In the genomic region with DNA sequence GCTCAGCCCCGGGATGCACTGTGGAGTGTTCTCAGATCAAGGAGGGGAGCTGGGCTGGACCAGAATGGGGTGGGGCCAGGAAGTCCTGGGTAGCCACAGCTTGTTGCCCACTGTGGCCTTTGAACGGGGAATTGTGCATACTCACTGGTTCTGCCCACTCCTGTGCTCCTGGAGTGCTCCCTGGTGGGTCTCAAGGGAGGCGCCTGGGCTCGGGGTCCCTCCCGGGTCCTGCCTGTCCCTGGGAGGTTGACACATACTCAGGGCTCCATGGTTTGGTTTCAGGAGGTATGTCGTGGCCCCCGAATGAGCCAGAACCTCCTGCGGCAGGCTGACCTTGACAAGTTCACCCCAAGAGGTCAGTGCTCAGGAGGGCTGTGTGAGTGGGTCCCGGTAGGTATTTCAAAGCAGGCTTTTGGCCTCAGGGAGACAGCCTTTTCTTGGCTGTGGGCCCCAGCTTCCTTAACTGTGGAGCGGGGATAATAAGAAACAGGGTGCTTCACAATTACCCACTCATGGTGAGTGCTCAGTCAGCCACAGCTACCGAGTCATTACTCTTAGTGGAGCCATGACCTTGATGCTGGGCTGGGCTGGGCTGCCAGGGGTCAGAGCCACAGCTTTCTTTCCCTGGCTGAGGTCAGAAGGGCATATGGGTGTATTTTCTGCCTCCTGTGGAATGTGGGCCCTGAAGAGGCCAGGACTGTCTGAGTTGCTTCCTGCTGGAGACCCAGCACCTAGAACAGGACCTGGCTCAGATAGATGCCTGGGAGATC, we compare ENCODE assay signal across 25 cellular contexts. TPM values are rescaled to one million over a fixed set of nuclear protein-coding genes. Genes with fewer than 3 reads are reported as not detected.
DNase-seq lines count a peak whose midpoint lies in the region.
"Had no signal": no experiment of that assay in that cellular context is flagged by ENCODE, and none has a peak within 500 bp of the region (broad histone marks: within the 10 kb centered on the region; RNA-seq: fewer than 3 reads in every experiment).

No MANE protein-coding gene starts in this region.

- H3K9me3 ChIP-seq in HUES6 (ENCODE audit: control insufficient read depth, insufficient read depth, low read depth, low read length): no peaks in the 10 kb centered on the region
- H3K9me3 ChIP-seq in neuronal stem cell (replicated peaks in 1 of 2; ENCODE audit: control insufficient read depth in 2 of 2, insufficient read depth in 1 of 2, low read depth in 1 of 2, low read length in 2 of 2): no peaks in the 10 kb centered on the region
- H3K9me3 ChIP-seq: MG63, sigmoid colon, upper lobe of left lung had no signal

- no peaks in the 10 kb centered on the region for H3K4me1 ChIP-seq in HUES6 (ENCODE audit: control insufficient read depth, insufficient read depth, low read length)
- H3K4me1 ChIP-seq in neuronal stem cell (ENCODE audit: control insufficient read depth in 2 of 2, insufficient read depth in 1 of 2, low read depth in 1 of 2, low read length in 2 of 2): peaks cover 8 to 13% of the 10 kb centered on the region in 2 donors
- H3K4me1 ChIP-seq: parathyroid adenoma, sigmoid colon, upper lobe of left lung had no signal

- H3K4me2 ChIP-seq in neuronal stem cell (ENCODE audit: insufficient read depth, low read length, poor library complexity, severe bottlenecking): no peak overlapping the region

- H3K4ac ChIP-seq in neuronal stem cell (ENCODE audit: low read length): no peak overlapping the region

- H2AFZ ChIP-seq in neuronal stem cell (ENCODE audit: low read length): no peak overlapping the region
- H2AFZ ChIP-seq: parathyroid adenoma had no signal

- no peaks in the 10 kb centered on the region for H3K36me3 Mint-ChIP-seq in activated naive CD8-positive, alpha-beta T cell treated with anti-CD3 and anti-CD28 coated beads for 36 hours
- H3K36me3 Mint-ChIP-seq: activated naive CD8-positive, alpha-beta T cell treated with anti-CD3 and anti-CD28 coated beads, Interleukin-2, amount 10 ng/mL, durations not matched to agents 7 days and 5 days; natural killer cell treated with Interleukin-12 subunit alpha and Interleukin-12 subunit beta and Interleukin-15 and Interleukin-18, amount 100 ng/mL, for 72 hours had no signal

- H3K27ac Mint-ChIP-seq in activated naive CD8-positive, alpha-beta T cell treated with anti-CD3 and anti-CD28 coated beads for 36 hours: no peak overlapping the region
- H3K27ac Mint-ChIP-seq: activated B cell treated with CpG ODN at 0.5 μM for 24 hours; activated naive CD8-positive, alpha-beta T cell treated with anti-CD3 and anti-CD28 coated beads, Interleukin-2, amount 10 ng/mL, durations not matched to agents 7 days and 5 days; activated T-helper 2 cell treated with anti-CD3 and anti-CD28 coated beads, Interferon-gamma antibody, Interleukin-2, Interleukin-4, amounts not matched to agents 10 μg/mL and 5 μg/mL and 100 μg/mL, durations not matched to agents 14 hours and 24 hours and 36 hours; CD4-positive, alpha-beta T cell; natural killer cell treated with Interleukin-12 subunit alpha and Interleukin-12 subunit beta and Interleukin-15 and Interleukin-18, amount 100 ng/mL, for 72 hours had no signal

- no peak overlapping the region for H4K8ac ChIP-seq in neuronal stem cell (ENCODE audit: low read depth, low read length)

- no peak overlapping the region for H2BK120ac ChIP-seq in neuronal stem cell (ENCODE audit: low read depth, low read length)

- H3K27me3 ChIP-seq in HUES6 (ENCODE audit: control insufficient read depth, insufficient read depth, low read length) (peaks cover 16% of the 10 kb centered on the region; the same call in 1 of the 2 replicates), neuronal stem cell (ENCODE audit: control insufficient read depth in 3 of 3, insufficient read depth in 3 of 3, low read depth in 1 of 3, low read length in 3 of 3) (no peaks in the 10 kb centered on the region)
- H3K27me3 ChIP-seq: MG63, sigmoid colon, upper lobe of left lung had no signal

- H3K4me3 Mint-ChIP-seq in activated naive CD8-positive, alpha-beta T cell treated with anti-CD3 and anti-CD28 coated beads for 36 hours: no peak overlapping the region
- H3K4me3 Mint-ChIP-seq: activated B cell treated with CpG ODN at 0.5 μM for 24 hours; activated naive CD8-positive, alpha-beta T cell treated with anti-CD3 and anti-CD28 coated beads, Interleukin-2, amount 10 ng/mL, durations not matched to agents 7 days and 5 days; CD4-positive, alpha-beta T cell; natural killer cell treated with Interleukin-12 subunit alpha and Interleukin-12 subunit beta and Interleukin-15 and Interleukin-18, amount 100 ng/mL, for 72 hours had no signal

- H4K91ac ChIP-seq in neuronal stem cell (ENCODE audit: low read depth, low read length, poor library complexity): no peak overlapping the region

- H3K14ac ChIP-seq in neuronal stem cell (ENCODE audit: low read length): no peak overlapping the region

- H3K36me3 ChIP-seq in HUES6 (ENCODE audit: control insufficient read depth, insufficient read depth, low read length): no peaks in the 10 kb centered on the region
- H3K36me3 ChIP-seq in neuronal stem cell (replicated peaks in 1 of 2; ENCODE audit: control insufficient read depth in 2 of 2, insufficient read depth in 2 of 2, low read length in 2 of 2): no peaks in the 10 kb centered on the region
- H3K36me3 ChIP-seq: MG63, sigmoid colon, upper lobe of left lung had no signal

- H3K79me1 ChIP-seq in neuronal stem cell (ENCODE audit: low read depth, low read length): no peaks in the 10 kb centered on the region

- H2BK12ac ChIP-seq in neuronal stem cell (ENCODE audit: low read length): no peak overlapping the region

- peak overlapping the region; percentile 8 for H2AK5ac ChIP-seq in neuronal stem cell (ENCODE audit: low read depth, low read length)

- H3K4me1 Mint-ChIP-seq in activated naive CD8-positive, alpha-beta T cell treated with anti-CD3 and anti-CD28 coated beads for 36 hours: no peaks in the 10 kb centered on the region
- H3K4me1 Mint-ChIP-seq: activated B cell treated with CpG ODN at 0.5 μM for 24 hours; activated naive CD8-positive, alpha-beta T cell treated with anti-CD3 and anti-CD28 coated beads, Interleukin-2, amount 10 ng/mL, durations not matched to agents 7 days and 5 days had no signal

- H3K27ac ChIP-seq in HUES6 (ENCODE audit: low read depth, low read length) (no peak overlapping the region), neuronal stem cell (replicated peaks; ENCODE audit: low read length) (no peak overlapping the region)
- H3K27ac ChIP-seq: 22Rv1, parathyroid adenoma, sigmoid colon, upper lobe of left lung had no signal

- H3K27me3 Mint-ChIP-seq in activated naive CD8-positive, alpha-beta T cell treated with anti-CD3 and anti-CD28 coated beads for 36 hours: no peaks in the 10 kb centered on the region
- H3K27me3 Mint-ChIP-seq: activated B cell treated with CpG ODN at 0.5 μM for 24 hours; activated naive CD8-positive, alpha-beta T cell treated with anti-CD3 and anti-CD28 coated beads, Interleukin-2, amount 10 ng/mL, durations not matched to agents 7 days and 5 days; CD4-positive, alpha-beta T cell; natural killer cell treated with Interleukin-12 subunit alpha and Interleukin-12 subunit beta and Interleukin-15 and Interleukin-18, amount 100 ng/mL, for 72 hours had no signal

- H2BK5ac ChIP-seq in neuronal stem cell (ENCODE audit: low read length): no peak overlapping the region

- WGBS in neuronal stem cell (ENCODE audit: extremely low coverage in 2 of 2, insufficient read length in 2 of 2, insufficient replicate concordance in 1 of 2), 2 donors: no CpG with 5 or more reads among the region's 11 CpGs

- peak overlapping the region; percentile 8 for H3K18ac ChIP-seq in neuronal stem cell (ENCODE audit: low read length)

- no peaks in the 10 kb centered on the region for H3K9me3 Mint-ChIP-seq in activated naive CD8-positive, alpha-beta T cell treated with anti-CD3 and anti-CD28 coated beads for 36 hours
- H3K9me3 Mint-ChIP-seq: activated B cell treated with CpG ODN at 0.5 μM for 24 hours; activated naive CD8-positive, alpha-beta T cell treated with anti-CD3 and anti-CD28 coated beads, Interleukin-2, amount 10 ng/mL, durations not matched to agents 7 days and 5 days; activated T-helper 2 cell treated with anti-CD3 and anti-CD28 coated beads, Interferon-gamma antibody, Interleukin-2, Interleukin-4, amounts not matched to agents 10 μg/mL and 5 μg/mL and 100 μg/mL, durations not matched to agents 14 hours and 24 hours and 36 hours; CD4-positive, alpha-beta T cell; natural killer cell treated with Interleukin-12 subunit alpha and Interleukin-12 subunit beta and Interleukin-15 and Interleukin-18, amount 100 ng/mL, for 72 hours had no signal

- H3K9ac ChIP-seq in HUES6 (ENCODE audit: low read length) (peak overlapping the region; percentile 2), neuronal stem cell (ENCODE audit: low read depth, low read length, poor library complexity) (no peak overlapping the region)
- H3K9ac ChIP-seq: parathyroid adenoma had no signal

- DNase-seq in NCI-H146 (lab: John Stamatoyannopoulos, UW) (peak; percentile 7), NCI-H146 treated with DMSO at 0.1 percent for 48 hours (lab: John Stamatoyannopoulos, UW; ENCODE audit: unreplicated experiment) (no peak), islet precursor cell (peak; percentile 72), neuronal stem cell (ENCODE audit: low spot score) (no peak), NCI-H2227 (lab: John Stamatoyannopoulos, UW; ENCODE audit: unreplicated experiment) (no peak), NAMALWA (ENCODE audit: low spot score) (no peak)
- no peak for DNase-seq in activated naive CD8-positive, alpha-beta T cell treated with anti-CD3 and anti-CD28 coated beads for 36 hours
- DNase-seq: activated B cell treated with CpG ODN at 0.5 μM for 24 hours; activated naive CD8-positive, alpha-beta T cell treated with anti-CD3 and anti-CD28 coated beads, Interleukin-2, amount 10 ng/mL, durations not matched to agents 7 days and 5 days; CD4-positive, alpha-beta T cell; DMS 273 treated with DMSO at 0.1 percent for 48 hours; glutamatergic neuron; MG63; NCI-H1436 treated with DMSO at 0.1 percent for 48 hours; NCI-H2171; NCI-H526; sigmoid colon; SW 1271; T1000 had no signal

- peak overlapping the region; percentile 88 for H2BK15ac ChIP-seq in neuronal stem cell (ENCODE audit: low read length)

- H3K4me3 ChIP-seq in HUES6 (ENCODE audit: low read depth, low read length) (no peak overlapping the region), neuronal stem cell (ENCODE audit: low read length in 2 of 2) (no peak overlapping the region)
- H3K4me3 ChIP-seq: MG63, sigmoid colon, upper lobe of left lung had no signal

- H3K23ac ChIP-seq in neuronal stem cell (ENCODE audit: low read depth, low read length, poor library complexity): no peak overlapping the region

RNA-seq across cellular contexts. Expression of a gene that starts 7.6 kb away (rescaled TPM):
- polyA plus RNA-seq in neuronal stem cell (2013, experiment 1 of 2): 1.3 TPM
- 1.3 TPM for polyA plus RNA-seq in neuronal stem cell (2013, experiment 2 of 2)
- 1 to 10 TPM; 2.6 to 3.7 TPM for total RNA-seq in activated naive CD8-positive, alpha-beta T cell treated with anti-CD3 and anti-CD28 coated beads for 36 hours

RNA-seq across cellular contexts. Expression of a gene that starts 36.1 kb away (rescaled TPM):
- 0.85 TPM for polyA plus RNA-seq in neuronal stem cell (2013, experiment 1 of 2)
- 1.1 TPM for polyA plus RNA-seq in neuronal stem cell (2013, experiment 2 of 2)
- 10 to 100 TPM; 16.1 to 17.2 TPM for total RNA-seq in activated naive CD8-positive, alpha-beta T cell treated with anti-CD3 and anti-CD28 coated beads for 36 hours

RNA-seq across cellular contexts. Expression of a gene that starts 45.3 kb away (rescaled TPM):
- 37.2 TPM for polyA plus RNA-seq in neuronal stem cell (2013, experiment 1 of 2)
- 38.6 TPM for polyA plus RNA-seq in neuronal stem cell (2013, experiment 2 of 2)
- total RNA-seq in activated naive CD8-positive, alpha-beta T cell treated with anti-CD3 and anti-CD28 coated beads for 36 hours: 100 to 1,000 TPM; 121 to 123 TPM

Comparison
In these comparisons a context has a peak if more than half of its experiments do, and no peak if none do; other contexts are left out.
1. DNase-seq: peak in NCI-H146 (single experiment) and islet precursor cell (single experiment); none in NCI-H146 treated with DMSO at 0.1 percent for 48 hours (single experiment), neuronal stem cell (single experiment), activated naive CD8-positive, alpha-beta T cell treated with anti-CD3 and anti-CD28 coated beads for 36 hours (single experiment), NCI-H2227 (single experiment) and NAMALWA (single experiment).